23 cellular contexts compared by ENCODE assay signal in the genomic region with DNA sequence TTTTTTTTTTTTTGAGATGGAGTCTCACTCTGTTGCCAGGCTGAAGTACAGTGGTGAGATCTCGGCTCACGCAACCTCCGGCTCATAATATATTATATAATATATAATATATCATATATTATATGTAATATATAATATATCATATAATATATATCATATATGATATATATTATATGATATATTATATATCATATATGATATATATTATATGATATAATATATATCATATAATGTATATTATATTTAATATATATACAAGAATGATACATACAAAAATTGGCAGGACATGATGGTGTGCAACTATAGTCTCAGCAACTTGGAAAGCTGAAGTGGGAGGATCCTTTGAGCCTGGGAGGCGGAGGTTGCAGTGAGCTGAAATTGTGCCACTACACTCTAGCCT.
DNase-seq lines count a peak whose midpoint lies in the region; ATAC-seq, FAIRE-seq and TF ChIP-seq lines count a peak whose summit lies in the region.
"Had no signal": no experiment of that assay in that cellular context is flagged by ENCODE, and none has a peak within 500 bp of the region (broad histone marks: within the 10 kb centered on the region; RNA-seq: fewer than 3 reads in every experiment).

No MANE protein-coding gene starts in this region.

- TF ChIP-seq CTCF in kidney (IDR thresholded peaks at IDR 0.05; ENCODE audit: borderline replicate concordance, extremely low read depth, insufficient read depth), result no peak

- H3K4me3 ChIP-seq in kidney (ENCODE audit: low read length in 2 of 2), result no peak overlapping the region
- H3K4me3 ChIP-seq: BLaER1 treated with 17β-estradiol and CSF1 and Interleukin-3, amounts not matched to agents 10 nM and 100 nM had no signal

- intact Hi-C loops in kidney (cut with DNase I), result no loop called here

- DNase-seq in RCC 7860 (ENCODE audit: low spot score) (no peak), kidney (no peak), NOMO-1 (lab: John Stamatoyannopoulos, UW; ENCODE audit: unreplicated experiment in 2 of 2) (no peak)
- no peak for DNase-seq in stimulated activated CD4-positive, alpha-beta T cell treated with anti-CD3 and anti-CD28 coated beads, Interleukin-15, amount 100 ng/mL, for 24 hours
- DNase-seq: ACHN; AML-193; BE2C; CD4-positive, alpha-beta T cell; CD8-positive, alpha-beta memory T cell; DMS 273 treated with DMSO at 0.1 percent for 48 hours; DMS79; EL; GF-D8; GOT3; HCEC 1CT had no signal

- H3K4me1 ChIP-seq in kidney (ENCODE audit: control insufficient read depth in 1 of 2, insufficient read depth in 1 of 2, low read depth in 1 of 2, low read length in 2 of 2), result no peaks in the 10 kb centered on the region
- H3K4me1 ChIP-seq: BE2C had no signal

- H3K9ac ChIP-seq in kidney (ENCODE audit: low read length in 2 of 2), result no peak overlapping the region
- H3K9ac ChIP-seq: BLaER1 treated with 17β-estradiol and CSF1 and Interleukin-3, amounts not matched to agents 10 nM and 100 nM had no signal

- ATAC-seq in HG02642 (IDR thresholded peaks at IDR 0.05; ENCODE audit: poor library complexity, unreplicated experiment) (no peak), HG03354 (IDR thresholded peaks at IDR 0.05; ENCODE audit: poor library complexity, severe bottlenecking, unreplicated experiment) (no peak)

- no peaks in the 10 kb centered on the region for H3K36me3 ChIP-seq in kidney (ENCODE audit: control insufficient read depth in 1 of 2, insufficient read depth in 2 of 2, low read length in 2 of 2)
- H3K36me3 ChIP-seq: BE2C had no signal

- no peak overlapping the region for H3K27ac ChIP-seq in kidney (ENCODE audit: low read depth in 2 of 2, low read length in 2 of 2)
- H3K27ac ChIP-seq: BLaER1 treated with 17β-estradiol and CSF1 and Interleukin-3, amounts not matched to agents 10 nM and 100 nM had no signal

- H3K9me3 ChIP-seq in kidney (ENCODE audit: control insufficient read depth in 1 of 2, low read length in 2 of 2), result no peaks in the 10 kb centered on the region
- H3K9me3 ChIP-seq: BE2C had no signal

- FAIRE-seq in RCC 7860 (lab: Jason Lieb, UNC) (peak; percentile 82), colon (lab: Jason Lieb, UNC) (peak; percentile 95), kidney (lab: Jason Lieb, UNC) (peak; percentile 74)
- FAIRE-seq: D721Med, GM12891, GM18507, H54 had no signal
